23 cellular contexts compared by ENCODE assay signal in genomic region chr7:141710301-141710700, GRCh38. TPM values are rescaled to one million over a fixed set of nuclear protein-coding genes. Genes with fewer than 3 reads are reported as not detected.
"Had no signal": no experiment of that assay in that cellular context is flagged by ENCODE, and none has a peak within 500 bp of the region (broad histone marks: within the 10 kb centered on the region; RNA-seq: fewer than 3 reads in every experiment).

No MANE protein-coding gene starts in this region.

- H3K27me3 ChIP-seq: brain microvascular endothelial cell, esophagus muscularis mucosa, spleen had no signal

- H3K36me3 Mint-ChIP-seq: activated naive CD4-positive, alpha-beta T cell treated with anti-CD3 and anti-CD28 coated beads, Interleukin-2, amount 50 U/mL, for 72 hours; stimulated activated naive B cell treated with anti-CD40 and anti-IgM and Interleukin-4, amounts not matched to agents 10 μg/mL and 1 μg/mL and 100 μg/mL, for 72 hours; type B pancreatic cell had no signal

- H3K4me3 ChIP-seq: esophagus muscularis mucosa, spleen had no signal

- H3K36me3 ChIP-seq: brain microvascular endothelial cell, esophagus muscularis mucosa had no signal

- H3K27ac ChIP-seq: brain microvascular endothelial cell, esophagus muscularis mucosa, spleen had no signal

- H3K9me3 ChIP-seq: esophagus muscularis mucosa, spleen had no signal

- H3K4me1 Mint-ChIP-seq: memory B cell; nephron; stimulated activated naive B cell treated with anti-CD40 and anti-IgM and Interleukin-4, amounts not matched to agents 10 μg/mL and 1 μg/mL and 100 μg/mL, for 72 hours had no signal

- H3K27ac Mint-ChIP-seq: activated naive CD4-positive, alpha-beta T cell treated with anti-CD3 and anti-CD28 coated beads, Interleukin-2, amount 50 U/mL, for 72 hours; dendritic cell treated with granulocyte-macrophage colony-stimulating factor and Interleukin-4, amounts not matched to agents 40 ng/mL and 50 ng/mL, for 4 days; memory B cell; nephron; progenitor cell of endocrine pancreas; stimulated activated naive B cell treated with anti-CD40 and anti-IgM and Interleukin-4, amounts not matched to agents 10 μg/mL and 1 μg/mL and 100 μg/mL, for 72 hours; type B pancreatic cell had no signal

- ATAC-seq: activated naive CD4-positive, alpha-beta T cell treated with anti-CD3 and anti-CD28 coated beads, Interleukin-2, amount 50 U/mL, for 72 hours; left colon; sciatic nerve; stimulated activated naive B cell treated with anti-CD40 and anti-IgM and Interleukin-4, amounts not matched to agents 10 μg/mL and 1 μg/mL and 100 μg/mL, for 72 hours had no signal

- H3K4me3 Mint-ChIP-seq: dendritic cell treated with granulocyte-macrophage colony-stimulating factor and Interleukin-4, amounts not matched to agents 40 ng/mL and 50 ng/mL, for 4 days; memory B cell; nephron; stimulated activated naive B cell treated with anti-CD40 and anti-IgM and Interleukin-4, amounts not matched to agents 10 μg/mL and 1 μg/mL and 100 μg/mL, for 72 hours; type B pancreatic cell had no signal

- H3K27me3 Mint-ChIP-seq: dendritic cell treated with granulocyte-macrophage colony-stimulating factor and Interleukin-4, amounts not matched to agents 40 ng/mL and 50 ng/mL, for 4 days; memory B cell; progenitor cell of endocrine pancreas; stimulated activated naive B cell treated with anti-CD40 and anti-IgM and Interleukin-4, amounts not matched to agents 10 μg/mL and 1 μg/mL and 100 μg/mL, for 72 hours had no signal

- DNase-seq: activated CD4-positive, alpha-beta T cell treated with anti-CD3 and anti-CD28 coated beads, Interleukin-2, amount 50 U/mL, for 1 hour; activated CD4-positive, CD25-positive, alpha-beta regulatory T cell; activated effector memory CD4-positive, alpha-beta T cell treated with anti-CD3 and anti-CD28 coated beads, Interleukin-2, amount 50 U/mL, for 16 hours; amygdala; brain microvascular endothelial cell; cerebellar nuclear complex; head of caudate nucleus; left colon; occipital lobe; spleen; stimulated activated CD4-positive, alpha-beta T cell treated with anti-CD3 and anti-CD28 coated beads, Interleukin-1b, Interleukin-23, amount 100 ng/mL, for 48 hours; stimulated activated naive B cell treated with anti-CD40 and anti-IgM and Interleukin-4, amounts not matched to agents 10 μg/mL and 1 μg/mL and 100 μg/mL, for 72 hours; substantia nigra had no signal

- H3K9me3 Mint-ChIP-seq: activated naive CD4-positive, alpha-beta T cell treated with anti-CD3 and anti-CD28 coated beads, Interleukin-2, amount 50 U/mL, for 72 hours; dendritic cell treated with granulocyte-macrophage colony-stimulating factor and Interleukin-4, amounts not matched to agents 40 ng/mL and 50 ng/mL, for 4 days; nephron; stimulated activated naive B cell treated with anti-CD40 and anti-IgM and Interleukin-4, amounts not matched to agents 10 μg/mL and 1 μg/mL and 100 μg/mL, for 72 hours; type B pancreatic cell had no signal

- H3K4me1 ChIP-seq: esophagus muscularis mucosa, spleen had no signal

RNA-seq across cellular contexts. Expression of gene WEE2, which starts 2.1 kb away (rescaled TPM):
- total RNA-seq: activated CD8-positive, alpha-beta memory T cell treated with anti-CD3 and anti-CD28 coated beads for 36 hours; activated naive CD4-positive, alpha-beta T cell treated with anti-CD3 and anti-CD28 coated beads, Interleukin-2, amount 50 U/mL, for 72 hours; esophagus muscularis mucosa; fibroblast of villous mesenchyme; left colon; sciatic nerve; spleen had no signal

RNA-seq across cellular contexts. Expression of gene TAS2R3, which starts 53.6 kb away (rescaled TPM):
- polyA plus RNA-seq: spleen had no signal
